Comparison of ENCODE assay signal across 8 cellular contexts in genomic region chr2:55420244-55420713, GRCh38. TPM values are rescaled to one million over a fixed set of nuclear protein-coding genes. Genes with fewer than 3 reads are reported as not detected.
DNase-seq lines count a peak whose midpoint lies in the region; TF ChIP-seq lines count a peak whose summit lies in the region.

No MANE protein-coding gene starts in this region.

- no peaks in the 10 kb centered on the region for H4K20me1 ChIP-seq in fibroblast of lung (ENCODE audit: control insufficient read depth, extremely low read depth, insufficient read depth, low read length)

- H3K9me3 Mint-ChIP-seq in progenitor cell of endocrine pancreas (ENCODE audit: low read depth), result no peaks in the 10 kb centered on the region

- H3K79me2 ChIP-seq in fibroblast of lung (ENCODE audit: control insufficient read depth, insufficient read depth, low read length), result peaks cover 37% of the 10 kb centered on the region

- peak overlapping the region; percentile 43 for H3K27ac Mint-ChIP-seq in progenitor cell of endocrine pancreas

- peak overlapping the region; percentile 40 for H3K9ac ChIP-seq in fibroblast of lung (ENCODE audit: insufficient read depth, low read length)

- peak overlapping the region; percentile 93 for H2AFZ ChIP-seq in fibroblast of lung (ENCODE audit: low read length)

- peaks cover 14% of the 10 kb centered on the region for H3K4me1 Mint-ChIP-seq in progenitor cell of endocrine pancreas (ENCODE audit: low read depth)

- H3K4me3 ChIP-seq in GM06990 (replicated peaks; ENCODE audit: low read depth, low read length) (peak overlapping the region; percentile 98), SJCRH30 (peak overlapping the region; percentile 90), fibroblast of lung (replicated peaks in 1 of 4; ENCODE audit: control extremely low read depth in 1 of 4, insufficient read depth in 1 of 4, low read depth in 3 of 4, low read length in 4 of 4) (peak overlapping the region; percentile 70 to 84 (median 80))

- H3K27me3 Mint-ChIP-seq in progenitor cell of endocrine pancreas, result peaks cover 10% of the 10 kb centered on the region

- peak overlapping the region; percentile 73 for H3K4me2 ChIP-seq in fibroblast of lung (ENCODE audit: extremely low read depth, insufficient read depth, low read length)

- H3K9me3 ChIP-seq in SJCRH30 (replicated peaks) (no peaks in the 10 kb centered on the region), fibroblast of lung (ENCODE audit: control insufficient read depth, insufficient read depth, low read depth, low read length) (no peaks in the 10 kb centered on the region)

- peak overlapping the region; percentile 90 for H3K4me3 Mint-ChIP-seq in progenitor cell of endocrine pancreas (ENCODE audit: low read depth)

- H3K36me3 Mint-ChIP-seq in progenitor cell of endocrine pancreas (ENCODE audit: insufficient read depth), result no peaks in the 10 kb centered on the region

- peaks cover 17% of the 10 kb centered on the region for H3K4me1 ChIP-seq in SJCRH30
- H3K4me1 ChIP-seq in fibroblast of lung (ENCODE audit: control insufficient read depth, extremely low read depth, insufficient read depth, low read length), result peaks cover 2% of the 10 kb centered on the region

- no peak for TF ChIP-seq CTCF in GM06990 (IDR thresholded peaks at IDR 0.05; ENCODE audit: insufficient read depth, low read length, poor library complexity, severe bottlenecking)
- TF ChIP-seq CTCF in fibroblast of lung (conservative IDR thresholded peaks at IDR 0.05 in 1 of 2, IDR thresholded peaks at IDR 0.05 in 1 of 2; ENCODE audit: low read depth in 1 of 2, low read length in 2 of 2), result no peak
- TF ChIP-seq CTCF in progenitor cell of endocrine pancreas (IDR thresholded peaks at IDR 0.05; ENCODE audit: unreplicated experiment), result no peak

- H3K27me3 ChIP-seq in GM06990 (replicated peaks; ENCODE audit: control insufficient read depth, insufficient read depth, low read length) (no peaks in the 10 kb centered on the region), SJCRH30 (no peaks in the 10 kb centered on the region), fibroblast of lung (ENCODE audit: control insufficient read depth, insufficient read depth, low read length) (no peaks in the 10 kb centered on the region)

- peak overlapping the region; percentile 54 for H3K27ac ChIP-seq in SJCRH30
- H3K27ac ChIP-seq in fibroblast of lung (ENCODE audit: insufficient read depth, low read length), result peak overlapping the region; percentile 63

- DNase-seq in GM06990 (ENCODE audit: extremely low read depth, insufficient read length) (no peak), SJCRH30 (no peak), fibroblast of lung (ENCODE audit: low read depth in 2 of 2) (no peak), progenitor cell of endocrine pancreas (ENCODE audit: low spot score, unreplicated experiment) (no peak), NCI-H1105 (lab: John Stamatoyannopoulos, UW) (no peak), inferior parietal cortex (ENCODE audit: extremely low spot score) (no peak), NOMO-1 (lab: John Stamatoyannopoulos, UW; ENCODE audit: unreplicated experiment in 2 of 2) (no peak), NCI-H2171 treated with DMSO at 0.1 percent for 48 hours (lab: John Stamatoyannopoulos, UW) (no peak)

- H3K36me3 ChIP-seq in GM06990 (ENCODE audit: control insufficient read depth, insufficient read depth, low read length) (no peaks in the 10 kb centered on the region), SJCRH30 (peaks cover 3% of the 10 kb centered on the region), fibroblast of lung (ENCODE audit: control insufficient read depth, insufficient read depth, low read length) (no peaks in the 10 kb centered on the region)

RNA-seq across cellular contexts. Expression of gene CCDC88A, which starts 0.6 kb away (rescaled TPM):
- 99.2 and 134 TPM in 2 replicates for total RNA-seq in SJCRH30 (2014; rRNA removed; shearing (Covaris generic))
- total RNA-seq in fibroblast of lung, result 34.7 and 56.5 TPM in 2 replicates
- polyA plus RNA-seq in fibroblast of lung, result 39.6 and 40.8 TPM in 2 replicates
- polyA plus RNA-seq in fibroblast of lung (2012), result 26.0 and 26.3 TPM in 2 replicates
- 26.6 and 56.2 TPM in 2 replicates for polyA minus RNA-seq in fibroblast of lung (ENCODE audit: low replicate concordance)
- 77.1 and 81.1 TPM in 2 replicates for total RNA-seq in progenitor cell of endocrine pancreas
